8 cellular contexts compared by ENCODE assay signal in genomic region chr19:38506723-38507550, GRCh38.
DNase-seq lines count a peak whose midpoint lies in the region; ATAC-seq and TF ChIP-seq lines count a peak whose summit lies in the region.

No MANE protein-coding gene starts in this region.

- H3K4me3 ChIP-seq in Caco-2 (ENCODE audit: low read depth, low read length) = no peak overlapping the region
- H3K4me3 ChIP-seq in HAP-1 = peak overlapping the region; percentile 18
- no peak overlapping the region for H3K4me3 ChIP-seq in uterus

- POLR2A ChIA-PET in Caco-2 (lab: Charles Lee) = no interaction called here

- H3K4me1 Mint-ChIP-seq in Caco-2 (ENCODE audit: low read depth, unreplicated experiment) (peaks cover 6% of the 10 kb centered on the region), nephron progenitor cell (peaks cover 5% of the 10 kb centered on the region)

- CTCF ChIA-PET in Caco-2 (lab: Charles Lee) = no interaction called here

- H3K4me3 Mint-ChIP-seq in Caco-2 (ENCODE audit: unreplicated experiment) (peak overlapping the region; percentile 30), nephron progenitor cell (no peak overlapping the region)

- BruUV-seq in Caco-2 (replicated peaks; lab: Mats Ljungman, UMichigan) = no TSS peak

- H3K27ac ChIP-seq in uterus = no peak overlapping the region

- ATAC-seq in esophagus mucosa = peak; percentile 92
- ATAC-seq in GM21515 (IDR thresholded peaks at IDR 0.05; ENCODE audit: unreplicated experiment) = no peak

- no peaks in the 10 kb centered on the region for H3K4me1 ChIP-seq in Caco-2
- peaks cover 7% of the 10 kb centered on the region for H3K4me1 ChIP-seq in HAP-1
- H3K4me1 ChIP-seq in uterus = no peaks in the 10 kb centered on the region

- DNase-seq in Caco-2 (peak; percentile 75 to 93), HAP-1 (ENCODE audit: low spot score in 2 of 2) (peak; percentile 97 to 100), NCI-H526 (lab: John Stamatoyannopoulos, UW) (peak; percentile 93 to 97), nephron progenitor cell (peak; percentile 86), uterus (peak; percentile 71 to 81)
- peak; percentile 69 to 89 for DNase-seq in activated CD4-positive, alpha-beta T cell treated with anti-CD3 and anti-CD28 coated beads, Interleukin-2, amount 50 U/mL, for 24 hours (ENCODE audit: low read depth in 1 of 2, low spot score in 1 of 2)

- in situ Hi-C loops in HAP-1 (cut with MboI; ENCODE audit: low sequenced_read_pairs) = no loop called here

- H3K9me3 ChIP-seq in Caco-2 (no peaks in the 10 kb centered on the region), HAP-1 (no peaks in the 10 kb centered on the region), uterus (no peaks in the 10 kb centered on the region)

- peaks cover 6% of the 10 kb centered on the region for H3K36me3 Mint-ChIP-seq in Caco-2 (ENCODE audit: insufficient read depth, unreplicated experiment)
- H3K36me3 Mint-ChIP-seq in nephron progenitor cell (ENCODE audit: low read depth) = peaks cover 28% of the 10 kb centered on the region

- H3K27me3 Mint-ChIP-seq in Caco-2 (ENCODE audit: insufficient read depth, unreplicated experiment) (peaks cover 4% of the 10 kb centered on the region), nephron progenitor cell (ENCODE audit: low read depth, poor library complexity) (peaks cover 13% of the 10 kb centered on the region)

- no peak for TF ChIP-seq POLR2A in uterus (IDR thresholded peaks at IDR 0.05)

- intact Hi-C loops in Caco-2 (cut with micrococcal nuclease; ENCODE audit: unreplicated experiment) (no loop called here), uterus (cut with DNase I; ENCODE audit: low total_unique reads) (no loop called here)

- H3K27me3 ChIP-seq in Caco-2 (replicated peaks; ENCODE audit: control insufficient read depth, insufficient read depth, low read length) (no peaks in the 10 kb centered on the region), HAP-1 (ENCODE audit: low read depth) (no peaks in the 10 kb centered on the region; the same call in 1 of the 2 replicates), uterus (no peaks in the 10 kb centered on the region)

- TF ChIP-seq CTCF in Caco-2 (IDR thresholded peaks at IDR 0.05; ENCODE audit: insufficient read depth in 1 of 2, low read depth in 1 of 2, low read length in 1 of 2, severe bottlenecking in 1 of 2, unreplicated experiment in 1 of 2) = no peak
- no peak for TF ChIP-seq CTCF in nephron progenitor cell (IDR thresholded peaks at IDR 0.05)
- no peak for TF ChIP-seq CTCF in uterus (IDR thresholded peaks at IDR 0.05)

- H3K36me3 ChIP-seq in Caco-2 (ENCODE audit: control insufficient read depth, insufficient read depth, low read length) (no peaks in the 10 kb centered on the region), HAP-1 (replicated peaks) (no peaks in the 10 kb centered on the region), uterus (no peaks in the 10 kb centered on the region)

- H3K9me3 Mint-ChIP-seq in Caco-2 (ENCODE audit: unreplicated experiment) (no peaks in the 10 kb centered on the region), nephron progenitor cell (peaks cover 3% of the 10 kb centered on the region)

- no peak overlapping the region for H3K27ac Mint-ChIP-seq in Caco-2 (ENCODE audit: unreplicated experiment)
- H3K27ac Mint-ChIP-seq in nephron progenitor cell = no peak overlapping the region
